8 cellular contexts compared by ENCODE assay signal in genomic region chr5:151072234-151073025, GRCh38. TPM values are rescaled to one million over a fixed set of nuclear protein-coding genes. Genes with fewer than 3 reads are reported as not detected.
DNase-seq lines count a peak whose midpoint lies in the region; ATAC-seq and TF ChIP-seq lines count a peak whose summit lies in the region.

No MANE protein-coding gene starts in this region.

- peaks cover 70% of the 10 kb centered on the region for H3K36me3 Mint-ChIP-seq in MCF 10A (ENCODE audit: insufficient read depth, unreplicated experiment)
- peaks cover 62% of the 10 kb centered on the region for H3K36me3 Mint-ChIP-seq in activated T-helper 1 cell treated with anti-CD3 and anti-CD28 coated beads, Interleukin-12 subunit alpha, Interleukin-12 subunit beta, Interleukin-2, Interleukin-4 antibody, amounts not matched to agents 30 ng/mL and 10 ng/mL and 1 ng/mL, durations not matched to agents 14 hours and 24 hours and 36 hours (ENCODE audit: low read depth)

- intact Hi-C loops in MCF 10A (cut with micrococcal nuclease) = loop anchor here (2.0 kb wide), 1 partner anchor 20 kb away; no protein-coding TSS in a partner anchor
- intact Hi-C loops in breast epithelium (cut with DNase I; ENCODE audit: low total_unique reads) = no loop called here
- intact Hi-C loops in activated T-helper 1 cell treated with anti-CD3 and anti-CD28 coated beads, Interleukin-12 subunit alpha, Interleukin-12 subunit beta, Interleukin-2, Interleukin-4 antibody, amounts not matched to agents 30 ng/mL and 10 ng/mL and 1 ng/mL, durations not matched to agents 14 hours and 24 hours and 36 hours (cut with micrococcal nuclease) = no loop called here

- TF ChIP-seq POLR2A in breast epithelium (IDR thresholded peaks at IDR 0.05) = no peak
- no peak for TF ChIP-seq POLR2A in upper lobe of left lung (IDR thresholded peaks at IDR 0.05)

- H3K27me3 Mint-ChIP-seq in MCF 10A (ENCODE audit: insufficient read depth, unreplicated experiment) = no peaks in the 10 kb centered on the region
- no peaks in the 10 kb centered on the region for H3K27me3 Mint-ChIP-seq in activated T-helper 1 cell treated with anti-CD3 and anti-CD28 coated beads, Interleukin-12 subunit alpha, Interleukin-12 subunit beta, Interleukin-2, Interleukin-4 antibody, amounts not matched to agents 30 ng/mL and 10 ng/mL and 1 ng/mL, durations not matched to agents 14 hours and 24 hours and 36 hours (ENCODE audit: insufficient read depth)

- no peaks in the 10 kb centered on the region for H3K27me3 ChIP-seq in breast epithelium
- no peaks in the 10 kb centered on the region for H3K27me3 ChIP-seq in kidney epithelial cell (ENCODE audit: control insufficient read depth, insufficient read depth, low read length)
- H3K27me3 ChIP-seq in upper lobe of left lung = no peaks in the 10 kb centered on the region

- H3K9me3 ChIP-seq in breast epithelium (no peaks in the 10 kb centered on the region), upper lobe of left lung (no peaks in the 10 kb centered on the region)

- no peak overlapping the region for H3K27ac ChIP-seq in breast epithelium
- peak overlapping the region; percentile 48 to 78 (median 67) for H3K27ac ChIP-seq in upper lobe of left lung

- no peak overlapping the region for H3K4me3 ChIP-seq in breast epithelium
- H3K4me3 ChIP-seq in kidney epithelial cell (ENCODE audit: low read depth, low read length) = no peak overlapping the region
- no peak overlapping the region for H3K4me3 ChIP-seq in upper lobe of left lung

- POLR2A ChIA-PET in MCF 10A (lab: Yijun Ruan, JAX) = interaction anchor here (0.7 to 6.0 kb wide), 11 partner anchors 10 to 180 kb away, joined by 3 to 57 read pairs (median 4); partner anchors contain the start of genes GM2A and TNIP1

- H3K27ac Mint-ChIP-seq in MCF 10A (ENCODE audit: low read depth, unreplicated experiment) = peak overlapping the region; percentile 78
- H3K27ac Mint-ChIP-seq in activated T-helper 1 cell treated with anti-CD3 and anti-CD28 coated beads, Interleukin-12 subunit alpha, Interleukin-12 subunit beta, Interleukin-2, Interleukin-4 antibody, amounts not matched to agents 30 ng/mL and 10 ng/mL and 1 ng/mL, durations not matched to agents 14 hours and 24 hours and 36 hours = peak overlapping the region; percentile 56

- DNase-seq in MCF 10A (ENCODE audit: unreplicated experiment) = peak; percentile 87
- no peak for DNase-seq in breast epithelium (ENCODE audit: low spot score in 2 of 2)
- DNase-seq in activated T-helper 1 cell treated with anti-CD3 and anti-CD28 coated beads, Interleukin-12 subunit alpha, Interleukin-12 subunit beta, Interleukin-2, Interleukin-4 antibody, amounts not matched to agents 30 ng/mL and 10 ng/mL and 1 ng/mL, durations not matched to agents 14 hours and 24 hours and 36 hours (ENCODE audit: low spot score) = no peak
- peak; percentile 96 for DNase-seq in kidney epithelial cell (ENCODE audit: low read depth)
- no peak for DNase-seq in upper lobe of left lung
- no peak for DNase-seq in NCI-H345 (lab: John Stamatoyannopoulos, UW)

- 64 to 76% methylated on average over 6 of the region's 6 CpGs for WGBS in upper lobe of left lung, 2 donors

- CTCF ChIA-PET in MCF 10A (lab: Yijun Ruan, JAX) = interaction anchor here (0.9 to 40.7 kb wide), 8 partner anchors 7 to 512 kb away, joined by 3 to 1587 read pairs (median 4); no protein-coding TSS in a partner anchor

- peak overlapping the region; percentile 3 for H3K4me3 Mint-ChIP-seq in MCF 10A (ENCODE audit: unreplicated experiment)
- no peak overlapping the region for H3K4me3 Mint-ChIP-seq in activated T-helper 1 cell treated with anti-CD3 and anti-CD28 coated beads, Interleukin-12 subunit alpha, Interleukin-12 subunit beta, Interleukin-2, Interleukin-4 antibody, amounts not matched to agents 30 ng/mL and 10 ng/mL and 1 ng/mL, durations not matched to agents 14 hours and 24 hours and 36 hours

- ATAC-seq in upper lobe of left lung (ENCODE audit: low FRiP score in 2 of 2) (peak in 1 of 2 donors; percentile 38), HG03196 (IDR thresholded peaks at IDR 0.05; ENCODE audit: unreplicated experiment) (no peak), HG03460 (IDR thresholded peaks at IDR 0.05; ENCODE audit: unreplicated experiment) (no peak)

- H3K4me1 Mint-ChIP-seq in MCF 10A (ENCODE audit: insufficient read depth, unreplicated experiment) = peaks cover 61% of the 10 kb centered on the region
- peaks cover 84% of the 10 kb centered on the region for H3K4me1 Mint-ChIP-seq in activated T-helper 1 cell treated with anti-CD3 and anti-CD28 coated beads, Interleukin-12 subunit alpha, Interleukin-12 subunit beta, Interleukin-2, Interleukin-4 antibody, amounts not matched to agents 30 ng/mL and 10 ng/mL and 1 ng/mL, durations not matched to agents 14 hours and 24 hours and 36 hours (ENCODE audit: low read depth)

- no TSS peak for BruUV-seq in MCF 10A (replicated peaks; lab: Mats Ljungman, UMichigan)

- H3K36me3 ChIP-seq in breast epithelium = no peaks in the 10 kb centered on the region
- H3K36me3 ChIP-seq in kidney epithelial cell (ENCODE audit: control insufficient read depth, insufficient read depth, low read length) = peaks cover 4% of the 10 kb centered on the region
- peaks cover 0 to 4% (median 0%) of the 10 kb centered on the region in 4 donors for H3K36me3 ChIP-seq in upper lobe of left lung

- H3K9me3 Mint-ChIP-seq in MCF 10A (ENCODE audit: unreplicated experiment) = no peaks in the 10 kb centered on the region
- no peaks in the 10 kb centered on the region for H3K9me3 Mint-ChIP-seq in activated T-helper 1 cell treated with anti-CD3 and anti-CD28 coated beads, Interleukin-12 subunit alpha, Interleukin-12 subunit beta, Interleukin-2, Interleukin-4 antibody, amounts not matched to agents 30 ng/mL and 10 ng/mL and 1 ng/mL, durations not matched to agents 14 hours and 24 hours and 36 hours

- H3K4me1 ChIP-seq in breast epithelium (no peaks in the 10 kb centered on the region), upper lobe of left lung (peaks cover 77 to 81% (median 79%) of the 10 kb centered on the region in 4 donors)

- TF ChIP-seq EP300 in upper lobe of left lung (IDR thresholded peaks at IDR 0.05) = no peak

- TF ChIP-seq CTCF in MCF 10A (IDR thresholded peaks at IDR 0.05; ENCODE audit: unreplicated experiment) = no peak
- no peak for TF ChIP-seq CTCF in breast epithelium (IDR thresholded peaks at IDR 0.05)
- TF ChIP-seq CTCF in kidney epithelial cell (IDR thresholded peaks at IDR 0.05; ENCODE audit: insufficient read depth, low read length, poor library complexity, severe bottlenecking) = no peak
- no peak for TF ChIP-seq CTCF in upper lobe of left lung (IDR thresholded peaks at IDR 0.05)

RNA-seq across cellular contexts. Expression of gene TNIP1, which starts 8.4 kb away (rescaled TPM):
- 246 and 342 TPM in 2 replicates for total RNA-seq in MCF 10A (2022)
- total RNA-seq in breast epithelium = 100 to 1,000 TPM in 1 of 3 donors, 10 to 100 TPM in 2; 65.3 to 221 (median 91.8) TPM
- total RNA-seq in activated T-helper 1 cell treated with anti-CD3 and anti-CD28 coated beads, Interleukin-12 subunit alpha, Interleukin-12 subunit beta, Interleukin-2, Interleukin-4 antibody, amounts not matched to agents 30 ng/mL and 10 ng/mL and 1 ng/mL, durations not matched to agents 14 hours and 24 hours and 36 hours = 287 and 304 TPM in 2 replicates
- total RNA-seq in kidney epithelial cell = 454 and 530 TPM in 2 replicates
- 100 to 1,000 TPM; 109 to 166 (median 130) TPM for total RNA-seq in upper lobe of left lung

RNA-seq across cellular contexts. Expression of gene GPX3, which starts 52.0 kb away (rescaled TPM):
- total RNA-seq in MCF 10A (2022) (not detected in 2 replicates), breast epithelium (1,000 to 10,000 TPM; 1,215 to 5,290 (median 2,830) TPM), kidney epithelial cell (5.5 and 6.3 TPM in 2 replicates), upper lobe of left lung (1,000 to 10,000 TPM in 4 of 6 donors, 100 to 1,000 TPM in 2; 876 to 1,536 (median 1,027) TPM)
- not detected in 2 replicates for total RNA-seq in activated T-helper 1 cell treated with anti-CD3 and anti-CD28 coated beads, Interleukin-12 subunit alpha, Interleukin-12 subunit beta, Interleukin-2, Interleukin-4 antibody, amounts not matched to agents 30 ng/mL and 10 ng/mL and 1 ng/mL, durations not matched to agents 14 hours and 24 hours and 36 hours

Comparison
In these comparisons a context has a peak if more than half of its experiments do, and no peak if none do; other contexts are left out.
1. DNase-seq: peak in MCF 10A (single experiment) and kidney epithelial cell (single experiment); none in breast epithelium (0 of 2), activated T-helper 1 cell treated with anti-CD3 and anti-CD28 coated beads, Interleukin-12 subunit alpha, Interleukin-12 subunit beta, Interleukin-2, Interleukin-4 antibody, amounts not matched to agents 30 ng/mL and 10 ng/mL and 1 ng/mL, durations not matched to agents 14 hours and 24 hours and 36 hours (single experiment), upper lobe of left lung (0 of 2) and NCI-H345 (single experiment).
2. RNA of gene GPX3, which starts 52.0 kb away (total RNA-seq): 1,215 to 5,290 TPM in breast epithelium and 876 to 1,536 TPM in upper lobe of left lung; 5.5 to 6.3 TPM in kidney epithelial cell, not detected in activated T-helper 1 cell treated with anti-CD3 and anti-CD28 coated beads, Interleukin-12 subunit alpha, Interleukin-12 subunit beta, Interleukin-2, Interleukin-4 antibody, amounts not matched to agents 30 ng/mL and 10 ng/mL and 1 ng/mL, durations not matched to agents 14 hours and 24 hours and 36 hours and not detected in MCF 10A; every median in the first group is over 100 times any median in the second.
3. H3K27ac ChIP-seq: peak in upper lobe of left lung (4 of 4); none in breast epithelium (0 of 2).